Comparison of ENCODE assay signal across 9 cellular contexts in the genomic region with DNA sequence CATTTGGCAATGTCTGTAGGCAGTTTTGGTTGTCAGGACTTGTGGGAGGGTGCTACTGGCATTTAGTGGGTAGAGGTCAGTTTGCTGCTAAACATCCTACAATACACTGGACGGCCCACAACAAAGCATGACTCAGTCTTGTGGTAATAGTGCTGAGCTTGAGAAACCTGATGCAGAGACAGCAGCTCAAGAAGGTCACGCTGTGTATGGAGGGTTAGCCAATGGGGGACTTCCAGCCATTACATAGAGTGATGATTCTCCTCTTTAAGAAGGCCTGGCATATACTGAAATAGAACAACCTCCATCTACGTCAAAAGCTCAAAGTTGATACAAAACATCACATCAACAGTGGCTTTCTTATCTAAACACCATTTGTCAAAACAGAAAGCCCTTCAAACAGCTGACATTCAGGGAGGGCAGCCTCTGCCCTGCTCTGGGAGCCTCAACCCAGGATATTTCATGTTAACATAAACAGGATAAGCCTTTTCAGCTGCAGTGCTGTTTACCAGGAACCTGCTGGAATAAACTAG.
DNase-seq lines count a peak whose midpoint lies in the region; ATAC-seq, FAIRE-seq and TF ChIP-seq lines count a peak whose summit lies in the region.
"Had no signal": no experiment of that assay in that cellular context is flagged by ENCODE, and none has a peak within 500 bp of the region (broad histone marks: within the 10 kb centered on the region; RNA-seq: fewer than 3 reads in every experiment).

No MANE protein-coding gene starts in this region.

- no peak overlapping the region for H3K14ac ChIP-seq in mesenchymal stem cell (ENCODE audit: low read length in 2 of 2)

- H3K9me3 ChIP-seq in astrocyte (ENCODE audit: insufficient read depth, low read depth, low read length) (no peaks in the 10 kb centered on the region), mesenchymal stem cell (ENCODE audit: control insufficient read depth, low read length) (no peaks in the 10 kb centered on the region)
- H3K9me3 ChIP-seq: psoas muscle had no signal

- H3K18ac ChIP-seq in mesenchymal stem cell (ENCODE audit: low read depth in 1 of 2, low read length in 2 of 2): no peak overlapping the region

- peaks cover 7% of the 10 kb centered on the region for H3K9me3 Mint-ChIP-seq in astrocyte (ENCODE audit: unreplicated experiment)

- no peak overlapping the region for H2AK5ac ChIP-seq in mesenchymal stem cell (ENCODE audit: low read length, severe bottlenecking)

- H3K4me2 ChIP-seq in astrocyte (ENCODE audit: low read length) (peak overlapping the region; percentile 54), mesenchymal stem cell (ENCODE audit: low read length, poor library complexity, severe bottlenecking) (no peak overlapping the region)

- H2AFZ ChIP-seq in astrocyte (ENCODE audit: low read depth, low read length) (no peak overlapping the region), mesenchymal stem cell (ENCODE audit: low read depth, low read length) (no peak overlapping the region)

- peak overlapping the region; percentile 13 to 21 for H2BK12ac ChIP-seq in mesenchymal stem cell (ENCODE audit: low read length in 2 of 2)

- H3K4me3 ChIP-seq in AG10803 (ENCODE audit: low read length) (no peak overlapping the region), astrocyte (ENCODE audit: insufficient read depth, low read depth, low read length) (peak overlapping the region; percentile 1), mesenchymal stem cell (ENCODE audit: insufficient read depth in 1 of 2, low read depth in 1 of 2, low read length in 2 of 2) (no peak overlapping the region), H7 (ENCODE audit: insufficient read depth, low read depth, low read length) (no peak overlapping the region)
- H3K4me3 ChIP-seq: psoas muscle had no signal

- FAIRE-seq in astrocyte (lab: Jason Lieb, UNC): peak; percentile 43
- no peak for FAIRE-seq in GM19239 (lab: Jason Lieb, UNC)

- no peaks in the 10 kb centered on the region for H3K36me3 Mint-ChIP-seq in astrocyte (ENCODE audit: low read depth, unreplicated experiment)

- H3K4me1 ChIP-seq in astrocyte (ENCODE audit: insufficient read depth, low read length): peaks cover 8% of the 10 kb centered on the region
- H3K4me1 ChIP-seq in mesenchymal stem cell (ENCODE audit: control insufficient read depth, insufficient read depth, low read depth, low read length): peaks cover 6% of the 10 kb centered on the region
- H3K4me1 ChIP-seq: psoas muscle had no signal

- 0% methylated on average over 2 of the region's 3 CpGs for WGBS in mesenchymal stem cell

- DNase-seq in AG10803 (ENCODE audit: low read depth) (peak; percentile 78), astrocyte (ENCODE audit: low read depth) (peak; percentile 100), mesenchymal stem cell (peak; percentile 100), H7 (no peak), GM19239 (ENCODE audit: insufficient read length, low spot score) (no peak), 8988T (no peak)
- DNase-seq: psoas muscle had no signal

- H3K27me3 ChIP-seq in astrocyte (ENCODE audit: insufficient read depth, low read length) (no peaks in the 10 kb centered on the region), mesenchymal stem cell (ENCODE audit: control insufficient read depth in 1 of 2, insufficient read depth in 1 of 2, low read length in 2 of 2) (peaks cover 0 to 9% of the 10 kb centered on the region in 2 experiments), H7 (ENCODE audit: control insufficient read depth, insufficient read depth, low read length) (no peaks in the 10 kb centered on the region)

- H2BK15ac ChIP-seq in mesenchymal stem cell (ENCODE audit: low read depth, poor library complexity, severe bottlenecking): no peak overlapping the region

- peak; percentile 47 for ATAC-seq in HG02763 (IDR thresholded peaks at IDR 0.05; ENCODE audit: unreplicated experiment)
- ATAC-seq in HG02623 (IDR thresholded peaks at IDR 0.05; ENCODE audit: unreplicated experiment): no peak

- peaks cover 26% of the 10 kb centered on the region for H3K4me1 Mint-ChIP-seq in astrocyte (ENCODE audit: low read depth, unreplicated experiment)

- peak overlapping the region; percentile 40 for H3K27ac ChIP-seq in astrocyte (ENCODE audit: low read depth, low read length)
- H3K27ac ChIP-seq in mesenchymal stem cell (ENCODE audit: low read length, poor library complexity, severe bottlenecking): no peak overlapping the region
- H3K27ac ChIP-seq: psoas muscle had no signal

- peak overlapping the region; percentile 88 for H3K27ac Mint-ChIP-seq in astrocyte (ENCODE audit: unreplicated experiment)

- H4K91ac ChIP-seq in mesenchymal stem cell (ENCODE audit: low read length): no peak overlapping the region

- H4K8ac ChIP-seq in mesenchymal stem cell (ENCODE audit: low read length): no peak overlapping the region

- no peak overlapping the region for H2BK5ac ChIP-seq in mesenchymal stem cell (ENCODE audit: low read depth, low read length, poor library complexity, severe bottlenecking)

- H3K36me3 ChIP-seq in astrocyte (ENCODE audit: insufficient read depth, low read length) (no peaks in the 10 kb centered on the region), mesenchymal stem cell (ENCODE audit: control insufficient read depth in 1 of 2, insufficient read depth in 2 of 2, low read depth in 1 of 2, low read length in 2 of 2) (no peaks in the 10 kb centered on the region), H7 (replicated peaks; ENCODE audit: control insufficient read depth, insufficient read depth, low read length) (no peaks in the 10 kb centered on the region)

- no peaks in the 10 kb centered on the region for H3K27me3 Mint-ChIP-seq in astrocyte (ENCODE audit: low read depth, unreplicated experiment)

- no peak overlapping the region for H3K4ac ChIP-seq in mesenchymal stem cell (ENCODE audit: low read depth in 1 of 2, low read length in 2 of 2)

- H3K79me1 ChIP-seq in mesenchymal stem cell (replicated peaks; ENCODE audit: low read length, poor library complexity, severe bottlenecking): no peaks in the 10 kb centered on the region

- peak overlapping the region; percentile 34 for H3K4me3 Mint-ChIP-seq in astrocyte (ENCODE audit: unreplicated experiment)

- H4K20me1 ChIP-seq in astrocyte (ENCODE audit: insufficient read depth, low read length): no peaks in the 10 kb centered on the region

- no peak for TF ChIP-seq CTCF in AG10803 (conservative IDR thresholded peaks at IDR 0.05; ENCODE audit: low read length)
- TF ChIP-seq CTCF in astrocyte (IDR thresholded peaks at IDR 0.05; ENCODE audit: insufficient read depth, low read depth, low read length): no peak

- peak overlapping the region; percentile 42 for H3K9ac ChIP-seq in astrocyte (ENCODE audit: low read length)
- H3K9ac ChIP-seq in mesenchymal stem cell (ENCODE audit: low read length): no peak overlapping the region

- H3K23ac ChIP-seq in mesenchymal stem cell (ENCODE audit: low read length in 2 of 2): no peak overlapping the region

- H3K79me2 ChIP-seq in astrocyte (ENCODE audit: insufficient read depth, low read length): no peaks in the 10 kb centered on the region

- no peak overlapping the region for H2BK120ac ChIP-seq in mesenchymal stem cell (ENCODE audit: low read depth, low read length)

Comparison
In these comparisons a context has a peak if more than half of its experiments do, and no peak if none do; other contexts are left out.
1. DNase-seq: peak in AG10803 (single experiment), astrocyte (single experiment) and mesenchymal stem cell (single experiment); none in H7 (single experiment), GM19239 (single experiment) and 8988T (single experiment).